In the genomic region with DNA sequence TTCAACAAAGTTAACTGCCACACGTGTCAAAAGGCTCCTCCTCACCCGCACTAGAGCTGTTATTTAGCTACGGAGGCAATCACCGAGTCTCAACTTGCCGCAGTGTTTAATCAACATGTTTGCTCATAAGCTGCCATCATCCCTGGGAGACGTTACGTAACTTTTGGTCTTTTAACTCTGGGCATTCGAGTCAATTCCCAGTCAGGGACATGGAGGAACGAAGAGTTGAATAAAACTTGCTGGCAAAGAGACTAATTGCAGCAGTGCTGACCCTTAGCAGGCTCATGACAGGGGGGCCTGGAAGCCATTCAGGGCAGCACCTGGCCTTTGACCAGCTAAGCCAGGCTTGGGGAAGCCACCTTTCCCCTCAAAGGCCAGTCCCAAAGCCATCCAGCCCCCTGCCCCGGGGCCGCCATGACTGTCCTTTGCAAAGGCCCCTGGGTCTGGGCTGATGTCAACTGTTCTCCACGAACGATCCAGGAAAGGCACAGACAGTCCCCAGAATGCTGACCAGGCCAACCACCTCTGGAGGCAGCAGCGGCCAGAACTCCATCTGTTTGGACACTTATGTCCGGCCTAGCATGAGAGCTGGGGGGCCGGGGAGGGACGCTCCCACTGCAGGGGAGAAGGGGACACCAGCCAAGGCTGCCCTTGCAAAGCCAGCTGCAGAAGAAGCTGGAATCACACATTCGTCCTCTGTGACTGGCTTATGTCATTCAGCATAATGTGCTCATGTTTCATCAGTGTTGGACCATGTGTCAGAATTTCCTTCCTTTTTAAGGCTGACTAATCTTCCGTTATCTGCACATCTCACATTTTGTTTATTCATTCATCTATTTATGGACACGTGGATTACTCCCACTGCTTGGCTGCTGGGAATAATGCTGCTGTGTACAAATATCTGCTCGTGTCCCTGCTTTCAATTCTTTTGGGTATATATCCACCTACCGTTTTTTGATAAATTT, we compare ENCODE assay signal across 11 cellular contexts. TPM values are rescaled to one million over a fixed set of nuclear protein-coding genes. Genes with fewer than 3 reads are reported as not detected.
DNase-seq lines count a peak whose midpoint lies in the region; ATAC-seq, FAIRE-seq and TF ChIP-seq lines count a peak whose summit lies in the region.
"Had no signal": no experiment of that assay in that cellular context is flagged by ENCODE, and none has a peak within 500 bp of the region (broad histone marks: within the 10 kb centered on the region; RNA-seq: fewer than 3 reads in every experiment).

No MANE protein-coding gene starts in this region.

- peak; percentile 71 for DNase-seq in CD14-positive monocyte (ENCODE audit: low spot score)
- peak; percentile 73 for DNase-seq in NB4 (ENCODE audit: low read depth)
- peak; percentile 92 for DNase-seq in endothelial cell of umbilical vein (ENCODE audit: low read depth, low spot score)
- DNase-seq in lung microvascular endothelial cell (ENCODE audit: low read depth in 2 of 2), result peak; percentile 88 to 97
- DNase-seq in immature natural killer cell, result no peak
- no peak for DNase-seq in stimulated activated CD4-positive, alpha-beta T cell treated with anti-CD3 and anti-CD28 coated beads, Interleukin-12 subunit alpha, Interleukin-12 subunit beta, amount 100 ng/mL, for 4 hours
- DNase-seq in natural killer cell treated with Interleukin-12 subunit alpha and Interleukin-12 subunit beta and Interleukin-15 and Interleukin-18, amount 100 ng/mL, for 72 hours (ENCODE audit: low spot score), result no peak
- DNase-seq in SJCRH30, result no peak
- DNase-seq: H7 had no signal

- H3K4me2 ChIP-seq in endothelial cell of umbilical vein (ENCODE audit: insufficient read depth, low read length), result peak overlapping the region; percentile 70

- POLR2A ChIA-PET in endothelial cell of umbilical vein (lab: Charles Lee), result no interaction called here

- BruUV-seq in endothelial cell of umbilical vein (replicated peaks; lab: Mats Ljungman, UMichigan), result TSS peak; percentile 45

- peaks cover 0 to 10% (median 0%) of the 10 kb centered on the region in 7 donors for H3K9me3 Mint-ChIP-seq in CD14-positive monocyte
- peaks cover 0 to 1% (median 0%) of the 10 kb centered on the region in 6 donors for H3K9me3 Mint-ChIP-seq in immature natural killer cell
- no peaks in the 10 kb centered on the region for H3K9me3 Mint-ChIP-seq in natural killer cell treated with Interleukin-12 subunit alpha and Interleukin-12 subunit beta and Interleukin-15 and Interleukin-18, amount 100 ng/mL, for 72 hours
- H3K9me3 Mint-ChIP-seq: mesothelial cell of epicardium; T-helper 1 cell treated with Interleukin-12 subunit alpha and Interleukin-12 subunit beta and Interleukin-4 antibody, amounts not matched to agents 30 μg/mL and 1 μg/mL, for 36 hours had no signal

- H3K27ac Mint-ChIP-seq in CD14-positive monocyte (peak overlapping the region; percentile 76 to 96 (median 92)), immature natural killer cell (no peak overlapping the region)
- no peak overlapping the region for H3K27ac Mint-ChIP-seq in natural killer cell treated with Interleukin-12 subunit alpha and Interleukin-12 subunit beta and Interleukin-15 and Interleukin-18, amount 100 ng/mL, for 72 hours
- H3K27ac Mint-ChIP-seq: mesothelial cell of epicardium; T-helper 1 cell treated with Interleukin-12 subunit alpha and Interleukin-12 subunit beta and Interleukin-4 antibody, amounts not matched to agents 30 μg/mL and 1 μg/mL, for 36 hours had no signal

- CTCF ChIA-PET in endothelial cell of umbilical vein (lab: Charles Lee), result interaction anchor here (0.9 to 1.9 kb wide), 2 partner anchors 56 to 196 kb away, joined by 4 to 14 read pairs; no protein-coding TSS in a partner anchor

- H3K27me3 ChIP-seq in endothelial cell of umbilical vein (ENCODE audit: control insufficient read depth in 2 of 2, insufficient read depth in 2 of 2, low read length in 2 of 2), result peaks cover 0 to 5% of the 10 kb centered on the region in 2 experiments
- no peaks in the 10 kb centered on the region for H3K27me3 ChIP-seq in SJCRH30

- H3K27ac ChIP-seq in endothelial cell of umbilical vein (ENCODE audit: insufficient read depth, low read depth, low read length), result peak overlapping the region; percentile 87
- H3K27ac ChIP-seq in SJCRH30, result no peak overlapping the region

- intact Hi-C loops in CD14-positive monocyte (cut with micrococcal nuclease), result loop anchor here in 1 of 2 donors (5.0 kb wide), 1 partner anchor 149 kb away; the partner anchor contains the start of gene SNRPA1
- intact Hi-C loops in endothelial cell of umbilical vein (cut with micrococcal nuclease), result loop anchor here (1.0 to 5.0 kb wide), 4 partner anchors 41 to 196 kb away; partner anchors contain the start of genes PCSK6 and SNRPA1

- no peaks in the 10 kb centered on the region for H3K9me1 ChIP-seq in endothelial cell of umbilical vein (replicated peaks; ENCODE audit: control insufficient read depth, extremely low read depth, insufficient read depth, low read length)

- H3K9ac ChIP-seq in endothelial cell of umbilical vein (replicated peaks; ENCODE audit: extremely low read depth, insufficient read depth, low read length), result peak overlapping the region; percentile 59

- H2AFZ ChIP-seq in endothelial cell of umbilical vein (ENCODE audit: low read depth, low read length), result peak overlapping the region; percentile 42

- peak; percentile 98 for FAIRE-seq in endothelial cell of umbilical vein (lab: Jason Lieb, UNC)

- no peaks in the 10 kb centered on the region for H4K20me1 ChIP-seq in endothelial cell of umbilical vein (replicated peaks; ENCODE audit: control insufficient read depth, extremely low read depth, insufficient read depth, low read length)

- H3K4me3 ChIP-seq in NB4 (ENCODE audit: low read depth, low read length) (no peak overlapping the region), endothelial cell of umbilical vein (replicated peaks in 1 of 3; ENCODE audit: insufficient read depth in 1 of 3, low read depth in 1 of 3, low read length in 3 of 3) (no peak overlapping the region), SJCRH30 (no peak overlapping the region)

- H3K4me3 Mint-ChIP-seq in CD14-positive monocyte (peak overlapping the region in 1 of 2 donors; percentile 69), immature natural killer cell (no peak overlapping the region)
- no peak overlapping the region for H3K4me3 Mint-ChIP-seq in natural killer cell treated with Interleukin-12 subunit alpha and Interleukin-12 subunit beta and Interleukin-15 and Interleukin-18, amount 100 ng/mL, for 72 hours
- H3K4me3 Mint-ChIP-seq: mesothelial cell of epicardium; T-helper 1 cell treated with Interleukin-12 subunit alpha and Interleukin-12 subunit beta and Interleukin-4 antibody, amounts not matched to agents 30 μg/mL and 1 μg/mL, for 36 hours had no signal

- TF ChIP-seq POLR2A in NB4 (IDR thresholded peaks at IDR 0.05; ENCODE audit: extremely low read depth, insufficient read length) (no peak), endothelial cell of umbilical vein (IDR thresholded peaks at IDR 0.05; ENCODE audit: low read depth, low read length) (peak; percentile 47)

- H3K4me1 ChIP-seq in endothelial cell of umbilical vein (ENCODE audit: control insufficient read depth, extremely low read depth, insufficient read depth, low read length) (peaks cover 18% of the 10 kb centered on the region), SJCRH30 (peaks cover 10% of the 10 kb centered on the region)

- no peaks in the 10 kb centered on the region for H3K36me3 ChIP-seq in endothelial cell of umbilical vein (ENCODE audit: control insufficient read depth in 2 of 2, extremely low read depth in 1 of 2, insufficient read depth in 2 of 2, low read length in 2 of 2)
- no peaks in the 10 kb centered on the region for H3K36me3 ChIP-seq in SJCRH30

- no peak for ATAC-seq in natural killer cell treated with Interleukin-12 subunit alpha and Interleukin-12 subunit beta and Interleukin-15 and Interleukin-18, amount 100 ng/mL, for 72 hours

- H3K27me3 Mint-ChIP-seq in CD14-positive monocyte (ENCODE audit: low read depth in 3 of 3), result peaks cover 5 to 16% (median 9%) of the 10 kb centered on the region in 3 donors
- H3K27me3 Mint-ChIP-seq in immature natural killer cell (ENCODE audit: low read depth in 3 of 3), result peaks cover 1 to 7% (median 3%) of the 10 kb centered on the region in 3 donors
- H3K27me3 Mint-ChIP-seq in natural killer cell treated with Interleukin-12 subunit alpha and Interleukin-12 subunit beta and Interleukin-15 and Interleukin-18, amount 100 ng/mL, for 72 hours, result peaks cover 11 to 12% of the 10 kb centered on the region in 2 donors

- no peaks in the 10 kb centered on the region for H3K36me3 Mint-ChIP-seq in CD14-positive monocyte
- no peaks in the 10 kb centered on the region for H3K36me3 Mint-ChIP-seq in immature natural killer cell
- no peaks in the 10 kb centered on the region for H3K36me3 Mint-ChIP-seq in natural killer cell treated with Interleukin-12 subunit alpha and Interleukin-12 subunit beta and Interleukin-15 and Interleukin-18, amount 100 ng/mL, for 72 hours
- H3K36me3 Mint-ChIP-seq: mesothelial cell of epicardium had no signal

- TF ChIP-seq CTCF in CD14-positive monocyte (IDR thresholded peaks at IDR 0.05) (no peak), NB4 (IDR thresholded peaks at IDR 0.05; ENCODE audit: low read depth, low read length) (no peak), endothelial cell of umbilical vein (IDR thresholded peaks at IDR 0.05; ENCODE audit: extremely low read depth in 1 of 2, insufficient read depth in 1 of 2, low read depth in 1 of 2, low read length in 2 of 2) (no peak)

- no peaks in the 10 kb centered on the region for H3K79me2 ChIP-seq in endothelial cell of umbilical vein (ENCODE audit: control insufficient read depth, insufficient read depth, low read length)

- H3K4me1 Mint-ChIP-seq in CD14-positive monocyte, result peaks cover 49% of the 10 kb centered on the region
- H3K4me1 Mint-ChIP-seq in immature natural killer cell, result no peaks in the 10 kb centered on the region
- H3K4me1 Mint-ChIP-seq in natural killer cell treated with Interleukin-12 subunit alpha and Interleukin-12 subunit beta and Interleukin-15 and Interleukin-18, amount 100 ng/mL, for 72 hours (ENCODE audit: low read depth in 2 of 2), result peaks cover 0 to 3% of the 10 kb centered on the region in 2 donors

- dilution Hi-C loops in endothelial cell of umbilical vein (cut with MboI; ENCODE audit: extremely low pct_ligation_motif_present, low sequenced_read_pairs), result no loop called here

- H3K9me3 ChIP-seq in endothelial cell of umbilical vein (replicated peaks; ENCODE audit: control insufficient read depth, insufficient read depth, low read length), result no peaks in the 10 kb centered on the region
- H3K9me3 ChIP-seq in SJCRH30 (replicated peaks), result no peaks in the 10 kb centered on the region

RNA-seq across cellular contexts. Expression of gene PCSK6, which starts 43.7 kb away (rescaled TPM):
- polyA plus RNA-seq in CD14-positive monocyte (under 1 TPM; 0.05 to 0.10 TPM), endothelial cell of umbilical vein (0.18 and 0.33 TPM in 2 replicates), immature natural killer cell (1 to 10 TPM in 2 of 3 donors, not detected in 1; 1.7 to 3.0 TPM)
- total RNA-seq in endothelial cell of umbilical vein (0.69 and 0.72 TPM in 2 replicates), lung microvascular endothelial cell (20.0 and 38.9 TPM in 2 replicates)
- 0.18 and 0.32 TPM in 2 replicates for polyA plus RNA-seq in endothelial cell of umbilical vein (2011; cell fraction: cytosol; rRNA removed)
- 0.12 and 0.35 TPM in 2 replicates for polyA plus RNA-seq in endothelial cell of umbilical vein (2011; cell fraction: nucleus; rRNA removed)
- 0.57 and 0.72 TPM in 2 replicates for polyA plus RNA-seq in endothelial cell of umbilical vein (2012)
- 0.87 and 1.0 TPM in 2 replicates for polyA minus RNA-seq in endothelial cell of umbilical vein
- polyA minus RNA-seq in endothelial cell of umbilical vein (2011; cell fraction: cytosol; rRNA and poly(A)+ RNA removed), result 22.8 TPM
- polyA minus RNA-seq in endothelial cell of umbilical vein (2011; cell fraction: nucleus; rRNA and poly(A)+ RNA removed), result not detected in 2 replicates
- total RNA-seq in natural killer cell treated with Interleukin-12 subunit alpha and Interleukin-12 subunit beta and Interleukin-15 and Interleukin-18, amount 100 ng/mL, for 72 hours, result under 1 TPM in 1 of 2 donors, not detected in 1; 0.95 TPM
- 0.13 and 0.36 TPM in 2 replicates for total RNA-seq in SJCRH30 (2014; rRNA removed; shearing (Covaris generic))

Comparison
In these comparisons a context has a peak if more than half of its experiments do, and no peak if none do; other contexts are left out.
1. DNase-seq: peak in CD14-positive monocyte (single experiment), NB4 (single experiment), endothelial cell of umbilical vein (single experiment) and lung microvascular endothelial cell (2 of 2); none in immature natural killer cell (0 of 3), stimulated activated CD4-positive, alpha-beta T cell treated with anti-CD3 and anti-CD28 coated beads, Interleukin-12 subunit alpha, Interleukin-12 subunit beta, amount 100 ng/mL, for 4 hours (single experiment), natural killer cell treated with Interleukin-12 subunit alpha and Interleukin-12 subunit beta and Interleukin-15 and Interleukin-18, amount 100 ng/mL, for 72 hours (single experiment) and SJCRH30 (0 of 2).
2. H3K27ac Mint-ChIP-seq: peak in CD14-positive monocyte (7 of 7); none in immature natural killer cell (0 of 6) and natural killer cell treated with Interleukin-12 subunit alpha and Interleukin-12 subunit beta and Interleukin-15 and Interleukin-18, amount 100 ng/mL, for 72 hours (0 of 2).
3. RNA of gene PCSK6, which starts 43.7 kb away (total RNA-seq): 20.0 to 38.9 TPM in lung microvascular endothelial cell; 0.95 TPM in natural killer cell treated with Interleukin-12 subunit alpha and Interleukin-12 subunit beta and Interleukin-15 and Interleukin-18, amount 100 ng/mL, for 72 hours, 0.69 to 0.72 TPM in endothelial cell of umbilical vein and 0.13 to 0.36 TPM in SJCRH30; every median in the first group is over 10 times any median in the second.